14 cellular contexts compared by ENCODE assay signal in genomic region chr1:172867216-172867828, GRCh38.
"Had no signal": no experiment of that assay in that cellular context is flagged by ENCODE, and none has a peak within 500 bp of the region (broad histone marks: within the 10 kb centered on the region; RNA-seq: fewer than 3 reads in every experiment).

No MANE protein-coding gene starts in this region.

- H3K36me3 Mint-ChIP-seq: activated naive CD8-positive, alpha-beta T cell had no signal

- H3K27ac Mint-ChIP-seq: activated T-cell treated with anti-CD3 and anti-CD28 coated beads, Interleukin-2, amount 50 U/mL, for 24 hours; nephron progenitor cell; T-helper 2 cell treated with Interferon-gamma antibody and Interleukin-4, amounts not matched to agents 5 μg/mL and 100 μg/mL, for 36 hours had no signal

- H3K9me3 Mint-ChIP-seq: T-helper 2 cell treated with Interferon-gamma antibody and Interleukin-4, amounts not matched to agents 5 μg/mL and 100 μg/mL, for 36 hours had no signal

- DNase-seq: activated T-cell treated with anti-CD3 and anti-CD28 coated beads, Interleukin-2, amount 50 U/mL, for 24 hours; effector CD4-positive, alpha-beta T cell; gastrocnemius medialis; heart right ventricle; islet precursor cell; left lung; mucosa of descending colon; nephron progenitor cell; psoas muscle; right lobe of liver; stimulated activated naive CD4-positive, alpha-beta T cell treated with Interleukin-2 at 50 U/mL for 16 hours; upper lobe of left lung had no signal

- H3K4me3 ChIP-seq: gastrocnemius medialis, heart right ventricle, left lung, mucosa of descending colon, psoas muscle, right lobe of liver, upper lobe of left lung had no signal

- H3K36me3 ChIP-seq: gastrocnemius medialis, heart right ventricle, left lung, right lobe of liver, upper lobe of left lung had no signal

- H3K9me3 ChIP-seq: gastrocnemius medialis, psoas muscle, right lobe of liver, upper lobe of left lung had no signal

- H3K27me3 Mint-ChIP-seq: activated naive CD8-positive, alpha-beta T cell had no signal

- H3K27ac ChIP-seq: gastrocnemius medialis, heart right ventricle, left lung, psoas muscle, right lobe of liver, upper lobe of left lung had no signal

- H3K27me3 ChIP-seq: gastrocnemius medialis, heart right ventricle, left lung, right lobe of liver, upper lobe of left lung had no signal

- H3K4me1 Mint-ChIP-seq: nephron progenitor cell had no signal

- H3K4me3 Mint-ChIP-seq: activated naive CD8-positive, alpha-beta T cell; activated T-cell treated with anti-CD3 and anti-CD28 coated beads, Interleukin-2, amount 50 U/mL, for 24 hours; nephron progenitor cell; T-helper 2 cell treated with Interferon-gamma antibody and Interleukin-4, amounts not matched to agents 5 μg/mL and 100 μg/mL, for 36 hours had no signal

- ATAC-seq: gastrocnemius medialis, heart right ventricle, left lung, mucosa of descending colon, psoas muscle, right lobe of liver had no signal

- H3K4me1 ChIP-seq: gastrocnemius medialis, heart right ventricle, left lung, psoas muscle, right lobe of liver, upper lobe of left lung had no signal
